ENCODE assay signal across 17 cellular contexts in the genomic region with DNA sequence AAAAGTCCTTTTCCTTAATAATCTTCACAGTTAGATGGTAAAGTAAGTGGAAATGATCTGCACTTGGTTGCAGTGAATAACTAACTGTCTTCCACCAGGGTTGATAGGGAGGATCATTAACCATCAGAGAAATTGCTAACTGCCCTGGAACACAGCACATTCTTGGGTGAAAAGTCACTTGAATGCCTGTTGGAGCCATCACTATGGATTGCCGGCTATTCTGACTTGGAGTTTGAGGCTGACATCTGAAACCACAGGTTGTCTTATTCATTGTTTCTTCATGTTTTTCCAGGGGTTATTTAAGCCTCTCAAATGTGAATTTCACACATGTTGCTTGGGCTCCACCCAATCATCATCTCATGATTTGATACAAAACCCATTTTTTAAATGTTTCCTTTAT.
DNase-seq lines count a peak whose midpoint lies in the region; ATAC-seq and TF ChIP-seq lines count a peak whose summit lies in the region.
"Had no signal": no experiment of that assay in that cellular context is flagged by ENCODE, and none has a peak within 500 bp of the region (broad histone marks: within the 10 kb centered on the region; RNA-seq: fewer than 3 reads in every experiment).

No MANE protein-coding gene starts in this region.

- H3K27me3 ChIP-seq in vagina: no peaks in the 10 kb centered on the region

- ATAC-seq in GM21447 (IDR thresholded peaks at IDR 0.05; ENCODE audit: unreplicated experiment): no peak
- ATAC-seq: left colon; stimulated activated effector memory CD8-positive, alpha-beta T cell treated with anti-CD3 and anti-CD28 coated beads, Interleukin-12 subunit alpha, Interleukin-12 subunit beta, amount 100 ng/mL, for 72 hours had no signal

- peak overlapping the region; percentile 70 for H3K27ac Mint-ChIP-seq in HFFc6
- H3K27ac Mint-ChIP-seq: naive B cell; stimulated activated effector memory CD8-positive, alpha-beta T cell treated with anti-CD3 and anti-CD28 coated beads, Interleukin-12 subunit alpha, Interleukin-12 subunit beta, amount 100 ng/mL, for 72 hours; T-helper 2 cell treated with Interferon-gamma antibody and Interleukin-4, amounts not matched to agents 5 μg/mL and 100 μg/mL, for 36 hours had no signal

- H3K27ac ChIP-seq in vagina: peak overlapping the region; percentile 0

- H3K36me3 Mint-ChIP-seq in HFFc6 (ENCODE audit: low read depth): peaks cover 11% of the 10 kb centered on the region
- H3K36me3 Mint-ChIP-seq: naive B cell; stimulated activated effector memory CD8-positive, alpha-beta T cell treated with anti-CD3 and anti-CD28 coated beads, Interleukin-12 subunit alpha, Interleukin-12 subunit beta, amount 100 ng/mL, for 72 hours had no signal

- in situ Hi-C loops in astrocyte of the cerebellum (cut with HindIII; ENCODE audit: low sequenced_read_pairs): no loop called here

- no peaks in the 10 kb centered on the region for H3K9me3 Mint-ChIP-seq in HFFc6
- H3K9me3 Mint-ChIP-seq: stimulated activated effector memory CD8-positive, alpha-beta T cell treated with anti-CD3 and anti-CD28 coated beads, Interleukin-12 subunit alpha, Interleukin-12 subunit beta, amount 100 ng/mL, for 72 hours; T-helper 2 cell treated with Interferon-gamma antibody and Interleukin-4, amounts not matched to agents 5 μg/mL and 100 μg/mL, for 36 hours had no signal

- H3K4me1 ChIP-seq in vagina: peaks cover 18% of the 10 kb centered on the region

- H3K4me1 Mint-ChIP-seq in HFFc6 (ENCODE audit: low read depth): peaks cover 61% of the 10 kb centered on the region
- H3K4me1 Mint-ChIP-seq: naive B cell; stimulated activated effector memory CD8-positive, alpha-beta T cell treated with anti-CD3 and anti-CD28 coated beads, Interleukin-12 subunit alpha, Interleukin-12 subunit beta, amount 100 ng/mL, for 72 hours had no signal

- no peaks in the 10 kb centered on the region for H3K27me3 Mint-ChIP-seq in HFFc6 (ENCODE audit: insufficient read depth)

- peak overlapping the region; percentile 56 for H3K4me3 Mint-ChIP-seq in HFFc6
- H3K4me3 Mint-ChIP-seq: naive B cell; stimulated activated effector memory CD8-positive, alpha-beta T cell treated with anti-CD3 and anti-CD28 coated beads, Interleukin-12 subunit alpha, Interleukin-12 subunit beta, amount 100 ng/mL, for 72 hours; T-helper 2 cell treated with Interferon-gamma antibody and Interleukin-4, amounts not matched to agents 5 μg/mL and 100 μg/mL, for 36 hours had no signal

- no peak overlapping the region for H3K4me3 ChIP-seq in astrocyte of the cerebellum (ENCODE audit: low read depth, low read length)
- H3K4me3 ChIP-seq in vagina: no peak overlapping the region

- TF ChIP-seq POLR2A in vagina (IDR thresholded peaks at IDR 0.05): no peak

- H3K36me3 ChIP-seq in vagina: no peaks in the 10 kb centered on the region

- TF ChIP-seq CTCF in HFFc6 (IDR thresholded peaks at IDR 0.05) (no peak), astrocyte of the cerebellum (IDR thresholded peaks at IDR 0.05; ENCODE audit: low read depth, low read length, missing control alignments) (no peak), vagina (IDR thresholded peaks at IDR 0.05) (no peak)

- peak; percentile 76 for DNase-seq in HFFc6
- DNase-seq in astrocyte of the cerebellum (ENCODE audit: low read depth): peak; percentile 47
- peak; percentile 95 for DNase-seq in iris pigment epithelial cell (ENCODE audit: low read depth)
- DNase-seq in vagina (ENCODE audit: extremely low spot score in 2 of 2): no peak
- no peak for DNase-seq in CD1c-positive myeloid dendritic cell (ENCODE audit: extremely low spot score)
- no peak for DNase-seq in DMS153 (lab: John Stamatoyannopoulos, UW)
- DNase-seq: activated CD4-positive, alpha-beta T cell treated with anti-CD3 and anti-CD28 coated beads, Interleukin-2, amount 50 U/mL, for 1 hour; Calu3; Kasumi-1; left colon; naive B cell; NCI-H187 treated with DMSO at 0.1 percent for 48 hours; NCI-H524; stimulated activated CD4-positive, alpha-beta T cell treated with anti-CD3 and anti-CD28 coated beads, Interleukin-4, amount 100 ng/mL, for 4 hours had no signal

- no peaks in the 10 kb centered on the region for H3K9me3 ChIP-seq in vagina

- intact Hi-C loops in vagina (cut with DNase I): no loop called here

Comparison
In these comparisons a context has a peak if more than half of its experiments do, and no peak if none do; other contexts are left out.
1. DNase-seq: peak in HFFc6 (single experiment), astrocyte of the cerebellum (single experiment) and iris pigment epithelial cell (single experiment); none in vagina (0 of 2), CD1c-positive myeloid dendritic cell (single experiment) and DMS153 (single experiment).